20 cellular contexts compared by ENCODE assay signal in the genomic region with DNA sequence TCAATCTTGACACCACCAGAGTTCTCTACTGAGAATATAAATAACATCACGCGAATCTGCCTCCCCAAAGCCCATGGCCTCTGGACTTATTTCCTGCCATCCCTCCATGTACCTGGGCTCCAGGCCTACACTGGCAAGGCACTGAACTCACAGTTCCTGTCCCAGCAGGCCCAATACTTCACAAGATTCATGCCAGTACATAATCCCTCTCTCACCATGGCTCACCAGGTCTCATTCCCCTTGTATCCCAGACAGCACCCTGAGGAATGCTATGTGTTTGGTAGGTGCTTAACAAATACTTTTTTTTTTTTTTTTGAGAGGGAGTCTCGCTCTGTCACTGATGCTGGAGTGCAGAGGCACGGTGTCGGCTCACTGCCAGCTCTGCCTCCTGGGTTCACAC. TPM values are rescaled to one million over a fixed set of nuclear protein-coding genes. Genes with fewer than 3 reads are reported as not detected.
DNase-seq lines count a peak whose midpoint lies in the region; ATAC-seq and TF ChIP-seq lines count a peak whose summit lies in the region.
"Had no signal": no experiment of that assay in that cellular context is flagged by ENCODE, and none has a peak within 500 bp of the region (broad histone marks: within the 10 kb centered on the region; RNA-seq: fewer than 3 reads in every experiment).

No MANE protein-coding gene starts in this region.

- H3K9me3 Mint-ChIP-seq in activated naive CD8-positive, alpha-beta T cell (ENCODE audit: low read depth), result no peaks in the 10 kb centered on the region
- H3K9me3 Mint-ChIP-seq in activated naive CD8-positive, alpha-beta T cell treated with anti-CD3 and anti-CD28 coated beads, Interleukin-2, amount 50 U/mL, for 24 hours, result no peaks in the 10 kb centered on the region
- H3K9me3 Mint-ChIP-seq in glutamatergic neuron (ENCODE audit: unreplicated experiment), result peaks cover 4% of the 10 kb centered on the region

- H3K36me3 ChIP-seq in adrenal gland (replicated peaks in 1 of 2) (no peaks in the 10 kb centered on the region), suprapubic skin (no peaks in the 10 kb centered on the region), uterus (no peaks in the 10 kb centered on the region)

- no peak overlapping the region for H3K4me3 ChIP-seq in adrenal gland
- H3K4me3 ChIP-seq in suprapubic skin, result no peak overlapping the region
- no peak overlapping the region for H3K4me3 ChIP-seq in uterus
- H3K4me3 ChIP-seq: K562 had no signal

- H3K27ac ChIP-seq in adrenal gland (peak overlapping the region in 3 of 5 donors; percentile 19 to 88 (median 78)), suprapubic skin (peak overlapping the region; percentile 86), uterus (peak overlapping the region in 1 of 2 donors; percentile 85)
- H3K27ac ChIP-seq: GM23248 had no signal

- TF ChIP-seq CTCF in adrenal gland (IDR thresholded peaks at IDR 0.05) (no peak), glutamatergic neuron (IDR thresholded peaks at IDR 0.05; ENCODE audit: partially characterized antibody, unreplicated experiment) (no peak), suprapubic skin (IDR thresholded peaks at IDR 0.05) (no peak), uterus (IDR thresholded peaks at IDR 0.05) (no peak)

- H3K4me1 ChIP-seq in adrenal gland (replicated peaks in 1 of 2) (peaks cover 0 to 48% of the 10 kb centered on the region in 2 donors), suprapubic skin (peaks cover 65% of the 10 kb centered on the region), uterus (no peaks in the 10 kb centered on the region)

- ATAC-seq in activated naive CD8-positive, alpha-beta T cell treated with anti-CD3 and anti-CD28 coated beads, Interleukin-2, amount 50 U/mL, for 24 hours, result no peak
- ATAC-seq in HG03439 (IDR thresholded peaks at IDR 0.05; ENCODE audit: unreplicated experiment), result no peak
- ATAC-seq: K562, Panc1 had no signal

- WGBS in adrenal gland, 4 donors, result 67 to 89% (median 75%) methylated on average over 5 of the region's 5 CpGs
- WGBS in suprapubic skin, result 62% methylated on average over 5 of the region's 5 CpGs

- H3K9me3 ChIP-seq in adrenal gland (replicated peaks in 1 of 3) (no peaks in the 10 kb centered on the region), suprapubic skin (no peaks in the 10 kb centered on the region), uterus (no peaks in the 10 kb centered on the region)

- no peaks in the 10 kb centered on the region for H3K36me3 Mint-ChIP-seq in activated naive CD8-positive, alpha-beta T cell
- H3K36me3 Mint-ChIP-seq in activated naive CD8-positive, alpha-beta T cell treated with anti-CD3 and anti-CD28 coated beads, Interleukin-2, amount 50 U/mL, for 24 hours (ENCODE audit: low read depth), result no peaks in the 10 kb centered on the region
- no peaks in the 10 kb centered on the region for H3K36me3 Mint-ChIP-seq in glutamatergic neuron (ENCODE audit: unreplicated experiment)

- TF ChIP-seq POLR2A in adrenal gland (IDR thresholded peaks at IDR 0.05) (no peak), suprapubic skin (IDR thresholded peaks at IDR 0.05) (no peak), uterus (IDR thresholded peaks at IDR 0.05) (no peak)

- no peak overlapping the region for H3K27ac Mint-ChIP-seq in activated naive CD8-positive, alpha-beta T cell
- H3K27ac Mint-ChIP-seq in activated naive CD8-positive, alpha-beta T cell treated with anti-CD3 and anti-CD28 coated beads, Interleukin-2, amount 50 U/mL, for 24 hours, result no peak overlapping the region
- H3K27ac Mint-ChIP-seq in glutamatergic neuron (ENCODE audit: unreplicated experiment), result no peak overlapping the region

- intact Hi-C loops in adrenal gland (cut with DNase I) (no loop called here), uterus (cut with DNase I; ENCODE audit: low total_unique reads) (no loop called here)

- no peak for DNase-seq in activated naive CD8-positive, alpha-beta T cell treated with anti-CD3 and anti-CD28 coated beads, Interleukin-2, amount 50 U/mL, for 24 hours
- DNase-seq in adrenal gland (peak in 1 of 7 donors; percentile 36), glutamatergic neuron (no peak), suprapubic skin (ENCODE audit: low spot score in 2 of 2) (no peak), COLO668 (lab: John Stamatoyannopoulos, UW; ENCODE audit: unreplicated experiment) (no peak), uterus (no peak)
- DNase-seq: 8988T, DMS79 treated with DMSO at 0.1 percent for 48 hours, GDM1, NCI-H1092 treated with DMSO at 0.1 percent for 48 hours, NCI-H1694, NCI-H2107, NCI-H446, NCI-H774, SHP77 had no signal

- H3K27me3 ChIP-seq in adrenal gland, result no peaks in the 10 kb centered on the region
- H3K27me3 ChIP-seq in suprapubic skin, result no peaks in the 10 kb centered on the region
- H3K27me3 ChIP-seq in uterus, result no peaks in the 10 kb centered on the region

- peak overlapping the region; percentile 6 for H3K4me3 Mint-ChIP-seq in activated naive CD8-positive, alpha-beta T cell
- no peak overlapping the region for H3K4me3 Mint-ChIP-seq in activated naive CD8-positive, alpha-beta T cell treated with anti-CD3 and anti-CD28 coated beads, Interleukin-2, amount 50 U/mL, for 24 hours
- peak overlapping the region; percentile 14 for H3K4me3 Mint-ChIP-seq in glutamatergic neuron (ENCODE audit: unreplicated experiment)

- no peak for TF ChIP-seq EP300 in suprapubic skin (IDR thresholded peaks at IDR 0.05)

- H3K27me3 Mint-ChIP-seq in activated naive CD8-positive, alpha-beta T cell, result no peaks in the 10 kb centered on the region
- peaks cover 2% of the 10 kb centered on the region for H3K27me3 Mint-ChIP-seq in activated naive CD8-positive, alpha-beta T cell treated with anti-CD3 and anti-CD28 coated beads, Interleukin-2, amount 50 U/mL, for 24 hours
- no peaks in the 10 kb centered on the region for H3K27me3 Mint-ChIP-seq in glutamatergic neuron (ENCODE audit: unreplicated experiment)

- H3K4me1 Mint-ChIP-seq in activated naive CD8-positive, alpha-beta T cell (ENCODE audit: low read depth), result peaks cover 45% of the 10 kb centered on the region
- H3K4me1 Mint-ChIP-seq in activated naive CD8-positive, alpha-beta T cell treated with anti-CD3 and anti-CD28 coated beads, Interleukin-2, amount 50 U/mL, for 24 hours, result peaks cover 29% of the 10 kb centered on the region
- peaks cover 25% of the 10 kb centered on the region for H3K4me1 Mint-ChIP-seq in glutamatergic neuron (ENCODE audit: low read depth, unreplicated experiment)

RNA-seq across cellular contexts. Expression of gene KIF16B, which starts 1.9 kb away (rescaled TPM):
- total RNA-seq in adrenal gland (100 to 1,000 TPM in 1 of 8 donors, 10 to 100 TPM in 7; 22.3 to 104 (median 37.5) TPM), glutamatergic neuron (ENCODE audit: unreplicated experiment) (27.0 TPM), suprapubic skin (10 to 100 TPM; 23.7 to 64.0 (median 38.2) TPM), uterus (10 to 100 TPM in 3 of 4 donors, 1 to 10 TPM in 1; 8.7 to 20.6 (median 16.6) TPM)
- polyA plus RNA-seq in adrenal gland, result 100 to 1,000 TPM in 1 of 3 donors, 10 to 100 TPM in 1, 1 to 10 TPM in 1; 8.6 to 113 (median 22.8) TPM
